In the genomic region with DNA sequence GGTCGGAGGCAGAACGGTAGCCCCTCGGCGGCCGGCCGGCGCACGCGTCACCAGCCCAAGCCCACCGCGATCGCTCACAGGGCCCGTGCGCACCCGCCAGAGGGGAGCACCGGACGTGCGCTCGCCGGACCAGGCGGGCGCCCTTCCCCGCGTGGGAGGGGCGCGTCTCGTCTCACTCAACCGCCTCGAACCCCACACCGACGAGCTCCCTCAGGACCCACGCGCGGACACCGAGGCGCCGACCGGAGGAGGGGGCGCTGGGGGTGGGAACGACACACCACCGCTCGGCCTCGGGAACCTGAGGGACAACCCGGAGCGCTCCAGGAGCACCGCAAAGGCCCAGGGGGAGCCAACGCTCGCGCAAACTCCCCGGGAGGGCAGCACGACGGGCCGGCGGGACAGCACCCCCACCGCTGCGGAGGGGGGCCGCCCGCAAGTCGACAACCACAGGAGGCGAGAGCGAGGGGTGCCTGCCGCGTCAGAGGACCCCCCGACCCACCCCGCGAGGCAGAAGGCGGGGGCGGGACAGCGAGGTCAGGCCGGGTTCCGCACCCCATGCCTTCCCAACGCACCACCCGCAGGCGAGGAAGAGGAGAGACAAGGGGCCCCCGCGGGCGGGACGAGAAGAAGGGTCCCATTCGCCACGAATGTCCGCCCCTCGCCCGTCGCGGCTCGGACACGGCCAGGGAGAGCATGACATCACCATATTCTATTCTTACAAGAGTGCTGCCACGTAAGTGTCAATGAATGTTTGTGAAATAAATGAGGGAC, we compare ENCODE assay signal across 9 cellular contexts.
A peak's percentile ranks its signal among the peaks of the same experiment; 100 is the strongest.
DNase-seq lines count a peak whose midpoint lies in the region; ATAC-seq, FAIRE-seq and TF ChIP-seq lines count a peak whose summit lies in the region.
"Had no signal": no experiment of that assay in that cellular context is flagged by ENCODE, and none has a peak within 500 bp of the region (broad histone marks: within the 10 kb centered on the region; RNA-seq: fewer than 3 reads in every experiment).

No MANE protein-coding gene starts in this region.

- FAIRE-seq in frontal cortex (lab: Jason Lieb, UNC) = peak; percentile 90

- TF ChIP-seq CTCF in GM20000 (IDR thresholded peaks at IDR 0.05; ENCODE audit: extremely low read depth, missing control alignments) = no peak

- no peak for ATAC-seq in HG03095 (IDR thresholded peaks at IDR 0.05; ENCODE audit: unreplicated experiment)

- DNase-seq in GM20000 (ENCODE audit: low spot score) (peak; percentile 15), activated T-cell treated with anti-CD3 and anti-CD28 coated beads for 4 hours (peak; percentile 3), frontal cortex (ENCODE audit: low spot score in 2 of 2) (no peak), COR-L47 (lab: John Stamatoyannopoulos, UW) (no peak), NCI-H82 treated with DMSO at 0.1 percent for 48 hours (lab: John Stamatoyannopoulos, UW; ENCODE audit: unreplicated experiment) (no peak), HK-2 (ENCODE audit: unreplicated experiment) (no peak)
- DNase-seq in stimulated activated CD4-positive, alpha-beta T cell treated with anti-CD3 and anti-CD28 coated beads, Interleukin-15, amount 100 ng/mL, for 24 hours = peak; percentile 22
- DNase-seq: RPMI8226 had no signal

Comparison
In these comparisons a context has a peak if more than half of its experiments do, and no peak if none do; other contexts are left out.
1. DNase-seq: peak in GM20000 (single experiment), activated T-cell treated with anti-CD3 and anti-CD28 coated beads for 4 hours (single experiment) and stimulated activated CD4-positive, alpha-beta T cell treated with anti-CD3 and anti-CD28 coated beads, Interleukin-15, amount 100 ng/mL, for 24 hours (single experiment); none in frontal cortex (0 of 2), COR-L47 (single experiment), NCI-H82 treated with DMSO at 0.1 percent for 48 hours (single experiment) and HK-2 (single experiment).